In the genomic region with DNA sequence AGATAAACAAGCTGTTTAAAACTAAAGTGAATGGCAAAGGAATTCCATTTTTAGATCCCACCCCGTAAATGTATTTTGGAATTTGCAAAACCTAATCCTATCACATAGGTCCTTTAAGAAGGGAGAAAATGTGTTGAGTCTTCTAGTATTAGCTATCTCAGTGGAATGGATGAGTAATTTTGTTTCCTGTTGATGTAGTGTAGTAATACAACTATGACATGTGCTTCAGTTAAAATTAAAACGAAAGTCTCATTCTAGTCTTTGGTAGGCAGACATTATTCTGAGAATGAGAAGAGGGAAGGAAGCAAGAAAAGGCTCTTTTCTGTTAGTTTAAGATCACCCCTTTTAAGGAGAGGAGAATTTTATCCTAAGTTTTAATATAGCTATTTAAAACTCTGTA, we compare ENCODE assay signal across 8 cellular contexts.
DNase-seq lines count a peak whose midpoint lies in the region; ATAC-seq and FAIRE-seq lines count a peak whose summit lies in the region.

No MANE protein-coding gene starts in this region.

- DNase-seq in activated T-cell treated with anti-CD3 and anti-CD28 coated beads, Interleukin-2, amount 50 U/mL, for 72 hours: no peak
- DNase-seq in activated T-cell treated with anti-CD3 and anti-CD28 coated beads, Interleukin-2, amount 50 U/mL, for 48 hours: no peak
- peak; percentile 9 for DNase-seq in hepatic stellate cell (ENCODE audit: low spot score)
- no peak for DNase-seq in amygdala (lab: John Stamatoyannopoulos, UW)
- DNase-seq in nucleus accumbens (lab: John Stamatoyannopoulos, UW): no peak
- DNase-seq in NCI-H1417 treated with DMSO at 0.1 percent for 48 hours (lab: John Stamatoyannopoulos, UW): no peak

- peak; percentile 98 for FAIRE-seq in TTC549 (lab: Jason Lieb, UNC)

- peaks cover 0 to 3% of the 10 kb centered on the region in 2 donors for H3K9me3 Mint-ChIP-seq in activated T-cell treated with anti-CD3 and anti-CD28 coated beads, Interleukin-2, amount 50 U/mL, for 72 hours

- no peaks in the 10 kb centered on the region for H3K27me3 Mint-ChIP-seq in activated T-cell treated with anti-CD3 and anti-CD28 coated beads, Interleukin-2, amount 50 U/mL, for 72 hours (ENCODE audit: low read depth)

- H3K4me1 Mint-ChIP-seq in activated T-cell treated with anti-CD3 and anti-CD28 coated beads, Interleukin-2, amount 50 U/mL, for 72 hours (ENCODE audit: low read depth): peaks cover 18% of the 10 kb centered on the region

- peak; percentile 97 to 100 for ATAC-seq in activated T-cell treated with anti-CD3 and anti-CD28 coated beads, Interleukin-2, amount 50 U/mL, for 72 hours (replicated peaks in 1 of 2)
- peak; percentile 65 for ATAC-seq in HG03039 (IDR thresholded peaks at IDR 0.05; ENCODE audit: unreplicated experiment)

- peak overlapping the region; percentile 95 for H3K27ac Mint-ChIP-seq in activated T-cell treated with anti-CD3 and anti-CD28 coated beads, Interleukin-2, amount 50 U/mL, for 72 hours

- no peaks in the 10 kb centered on the region for H3K36me3 Mint-ChIP-seq in activated T-cell treated with anti-CD3 and anti-CD28 coated beads, Interleukin-2, amount 50 U/mL, for 72 hours (ENCODE audit: insufficient read depth in 2 of 2)

- H3K4me3 Mint-ChIP-seq in activated T-cell treated with anti-CD3 and anti-CD28 coated beads, Interleukin-2, amount 50 U/mL, for 72 hours: peak overlapping the region; percentile 60 to 69
